Comparison of ENCODE assay signal across 9 cellular contexts in the genomic region with DNA sequence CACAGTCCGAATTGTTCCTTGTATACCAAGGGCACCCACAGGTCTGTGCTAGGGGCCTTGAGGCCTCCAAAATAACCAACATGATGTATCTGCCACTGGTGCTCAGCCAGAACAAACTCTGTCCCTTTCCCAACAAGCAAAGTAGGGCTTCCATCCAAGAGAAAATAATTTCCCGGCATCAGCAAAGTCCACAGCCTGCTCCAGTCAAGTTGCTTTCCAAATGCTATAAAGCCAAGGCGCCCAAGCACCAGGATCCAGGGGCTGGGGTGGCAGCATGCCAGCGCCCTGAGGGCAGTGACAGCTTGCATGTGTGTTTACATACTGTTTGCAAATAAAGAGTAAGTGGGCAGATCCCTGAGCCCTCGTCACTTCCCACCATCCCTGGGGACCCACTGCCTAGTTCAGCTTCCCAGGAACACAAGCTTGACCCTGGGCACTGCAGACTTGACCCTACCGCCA.
DNase-seq lines count a peak whose midpoint lies in the region.
"Had no signal": no experiment of that assay in that cellular context is flagged by ENCODE, and none has a peak within 500 bp of the region (broad histone marks: within the 10 kb centered on the region; RNA-seq: fewer than 3 reads in every experiment).

No MANE protein-coding gene starts in this region.

- DNase-seq in M059J (ENCODE audit: low read depth) (peak; percentile 78), NCI-H526 treated with DMSO at 0.1 percent for 48 hours (lab: John Stamatoyannopoulos, UW) (peak; percentile 58), fibroblast of the conjunctiva (ENCODE audit: low read depth) (peak; percentile 49), foreskin melanocyte (no peak), NCI-H82 (lab: John Stamatoyannopoulos, UW) (no peak), GM19240 (ENCODE audit: insufficient read length, low spot score) (no peak)
- DNase-seq: activated CD8-positive, alpha-beta memory T cell treated with anti-CD3 and anti-CD28 coated beads, Interleukin-2, amount 50 U/mL, for 4 hours had no signal

- H3K27ac ChIP-seq in temporal lobe (ENCODE audit: low read depth, low read length) = peak overlapping the region; percentile 74
- H3K27ac ChIP-seq: HL-60 had no signal

Comparison
In these comparisons a context has a peak if more than half of its experiments do, and no peak if none do; other contexts are left out.
1. DNase-seq: peak in M059J (single experiment), NCI-H526 treated with DMSO at 0.1 percent for 48 hours (single experiment) and fibroblast of the conjunctiva (single experiment); none in foreskin melanocyte (single experiment), NCI-H82 (single experiment) and GM19240 (single experiment).